Comparison of ENCODE assay signal across 25 cellular contexts in the genomic region with DNA sequence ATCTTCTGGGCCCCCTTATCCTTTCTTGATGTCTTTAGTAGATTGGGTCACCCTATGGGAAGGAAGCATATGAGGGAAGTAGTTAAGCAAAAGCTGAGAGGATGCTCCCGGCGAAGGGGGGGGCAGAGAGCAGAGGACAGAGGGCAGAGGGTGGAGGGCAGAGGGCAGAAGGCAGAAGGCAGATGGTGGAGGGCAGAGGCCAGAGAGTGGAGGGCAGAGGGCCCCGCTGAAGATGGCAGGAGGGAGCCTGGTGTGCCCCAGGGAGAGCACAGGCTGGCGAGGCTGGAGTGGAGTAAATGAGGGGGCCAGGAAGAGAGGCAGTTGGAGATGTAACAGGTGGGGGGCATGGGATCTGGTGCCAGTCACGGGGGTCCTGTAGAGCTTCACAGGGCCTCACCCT. TPM values are rescaled to one million over a fixed set of nuclear protein-coding genes. Genes with fewer than 3 reads are reported as not detected.
A peak's percentile ranks its signal among the peaks of the same experiment; 100 is the strongest.
DNase-seq lines count a peak whose midpoint lies in the region; ATAC-seq, FAIRE-seq and TF ChIP-seq lines count a peak whose summit lies in the region.
"Had no signal": no experiment of that assay in that cellular context is flagged by ENCODE, and none has a peak within 500 bp of the region (broad histone marks: within the 10 kb centered on the region; RNA-seq: fewer than 3 reads in every experiment).

No MANE protein-coding gene starts in this region.

- peaks cover 16% of the 10 kb centered on the region for H3K36me3 ChIP-seq in IMR-90 (ENCODE audit: control insufficient read depth, insufficient read depth, low read length)
- H3K36me3 ChIP-seq in adrenal gland (replicated peaks in 1 of 2): no peaks in the 10 kb centered on the region
- H3K36me3 ChIP-seq: BE2C, HAP-1, SJCRH30 had no signal

- no peak for TF ChIP-seq POLR2A in A549 (IDR thresholded peaks at IDR 0.05; ENCODE audit: low read length)
- no peak for TF ChIP-seq POLR2A in IMR-90 (IDR thresholded peaks at IDR 0.05; ENCODE audit: low read depth, low read length)
- no peak for TF ChIP-seq POLR2A in adrenal gland (IDR thresholded peaks at IDR 0.05)

- peaks cover 11% of the 10 kb centered on the region for H3K36me3 Mint-ChIP-seq in type B pancreatic cell
- H3K36me3 Mint-ChIP-seq: CD4-positive, CD25-positive, alpha-beta regulatory T cell had no signal

- 85% methylated on average over 5 of the region's 5 CpGs for WGBS in A549 (ENCODE audit: missing lambda C conversion rate)
- 75% methylated on average over 2 of the region's 5 CpGs; no CpG with 5 or more reads in 1 of the 2 experiments for WGBS in IMR-90 (ENCODE audit: extremely low coverage in 2 of 2, insufficient read length in 1 of 2), 2 experiments
- 68 to 75% (median 70%) methylated on average over 5 of the region's 5 CpGs for WGBS in adrenal gland, 4 donors

- peak overlapping the region; percentile 29; the same call in 2 of the 3 replicates for H3K4me2 ChIP-seq in A549
- no peak overlapping the region for H3K4me2 ChIP-seq in IMR-90 (ENCODE audit: low read depth, low read length)
- H3K4me2 ChIP-seq: KMS-11, PC-9 had no signal

- FAIRE-seq in A549 (lab: Jason Lieb, UNC): no peak

- H3K9me3 Mint-ChIP-seq in type B pancreatic cell: peaks cover 10% of the 10 kb centered on the region

- no peak overlapping the region for H2BK15ac ChIP-seq in IMR-90 (ENCODE audit: low read depth, low read length)

- H3K27ac ChIP-seq in A549: peak overlapping the region; percentile 97 to 98
- no peak overlapping the region for H3K27ac ChIP-seq in IMR-90 (ENCODE audit: insufficient read depth, low read length)
- H3K27ac ChIP-seq in adrenal gland: no peak overlapping the region
- H3K27ac ChIP-seq: KMS-11, SJCRH30 had no signal

- H3K9me3 ChIP-seq in A549: peaks cover 30% of the 10 kb centered on the region
- peaks cover 9% of the 10 kb centered on the region for H3K9me3 ChIP-seq in IMR-90 (ENCODE audit: control insufficient read depth, insufficient read depth, low read length)
- H3K9me3 ChIP-seq in adrenal gland (replicated peaks in 1 of 3): peaks cover 0 to 7% (median 0%) of the 10 kb centered on the region in 3 donors
- H3K9me3 ChIP-seq: SJCRH30 had no signal

- H3K27ac Mint-ChIP-seq in type B pancreatic cell: peak overlapping the region; percentile 37
- H3K27ac Mint-ChIP-seq: HFFc6 had no signal

- ATAC-seq in A549 (no peak), IMR-90 (ENCODE audit: low read depth) (no peak), omental fat pad (ENCODE audit: low FRiP score) (no peak)
- ATAC-seq: Right ventricle myocardium inferior, SK-N-SH treated with all-trans-retinoic acid at 6 μM for 48 hours had no signal

- POLR2A ChIA-PET in A549 (lab: Yijun Ruan, JAX) (interaction anchor here (1.1 kb wide), 1 partner anchor 19 kb away, joined by 4 read pairs; no protein-coding TSS in a partner anchor), IMR-90 (lab: Charles Lee; ENCODE audit: unreplicated experiment) (no interaction called here)

- H3K4ac ChIP-seq in IMR-90 (ENCODE audit: low read depth, low read length): no peak overlapping the region; the same call in 1 of the 2 replicates

- no peak overlapping the region for H3K23ac ChIP-seq in IMR-90 (ENCODE audit: low read depth, low read length)

- dilution Hi-C loops in IMR-90 (cut with HindIII; ENCODE audit: low sequenced_read_pairs, unreplicated experiment): no loop called here

- no peak overlapping the region for H3K9ac ChIP-seq in IMR-90 (ENCODE audit: low read depth, low read length)
- H3K9ac ChIP-seq: KMS-11 had no signal

- no TSS peak for BruUV-seq in IMR-90 (replicated peaks; lab: Mats Ljungman, UMichigan)

- no peak overlapping the region for H2AK9ac ChIP-seq in IMR-90 (replicated peaks; ENCODE audit: low read depth, low read length, poor library complexity)

- intact Hi-C loops in IMR-90 (cut with micrococcal nuclease): no loop called here
- intact Hi-C loops in adrenal gland (cut with DNase I): no loop called here

- H3K79me1 ChIP-seq in IMR-90 (ENCODE audit: low read depth in 1 of 2, low read length in 2 of 2): peaks cover 25 to 70% of the 10 kb centered on the region in 2 experiments

- H3K9me1 ChIP-seq in IMR-90 (ENCODE audit: insufficient read depth, low read length): peaks cover 6% of the 10 kb centered on the region

- no peak overlapping the region for H4K8ac ChIP-seq in IMR-90 (ENCODE audit: low read depth in 2 of 2, low read length in 2 of 2)

- H3K18ac ChIP-seq in IMR-90 (ENCODE audit: low read depth, low read length): no peak overlapping the region

- TF ChIP-seq CTCF in A549 (IDR thresholded peaks at IDR 0.05): no peak
- TF ChIP-seq CTCF in IMR-90 (conservative IDR thresholded peaks at IDR 0.05; ENCODE audit: low read depth, low read length): no peak
- TF ChIP-seq CTCF in type B pancreatic cell (conservative IDR thresholded peaks at IDR 0.05): no peak
- no peak for TF ChIP-seq CTCF in adrenal gland (IDR thresholded peaks at IDR 0.05)
- TF ChIP-seq CTCF in omental fat pad (IDR thresholded peaks at IDR 0.05): no peak

- H2BK5ac ChIP-seq in IMR-90 (ENCODE audit: low read depth, low read length, poor library complexity, severe bottlenecking): no peak overlapping the region

- H3K56ac ChIP-seq in IMR-90 (ENCODE audit: extremely low read depth, insufficient read depth, low read length): no peak overlapping the region

- H3K4me1 ChIP-seq in A549 (peaks cover 89% of the 10 kb centered on the region), IMR-90 (ENCODE audit: control insufficient read depth, insufficient read depth, low read length) (peaks cover 14% of the 10 kb centered on the region), adrenal gland (replicated peaks in 1 of 2) (no peaks in the 10 kb centered on the region)
- H3K4me1 ChIP-seq: BE2C, HAP-1, SJCRH30 had no signal

- no peak overlapping the region for H2BK20ac ChIP-seq in IMR-90 (ENCODE audit: low read depth, low read length)

- no peak overlapping the region for H2BK120ac ChIP-seq in IMR-90 (ENCODE audit: low read depth, low read length)

- CTCF ChIA-PET in A549 (lab: Yijun Ruan, JAX) (interaction anchor here (1.1 to 2.8 kb wide), 6 partner anchors 11 to 372 kb away, joined by 4 to 14 read pairs (median 6); no protein-coding TSS in a partner anchor), IMR-90 (lab: Yijun Ruan, JAX) (no interaction called here)

- in situ Hi-C loops in IMR-90 (cut with MboI; ENCODE audit: low sequenced_read_pairs): no loop called here

- DNase-seq in A549 (ENCODE audit: low read depth in 1 of 2, low spot score in 1 of 2) (no peak), IMR-90 (no peak), mesenteric fat pad (ENCODE audit: low spot score) (peak; percentile 47), type B pancreatic cell (ENCODE audit: extremely low spot score, unreplicated experiment) (no peak), adrenal gland (no peak), omental fat pad (ENCODE audit: low spot score) (no peak), NCI-H2196 treated with DMSO at 0.1 percent for 48 hours (lab: John Stamatoyannopoulos, UW; ENCODE audit: unreplicated experiment) (no peak)
- DNase-seq: ACHN; BE2C; CD4-positive, CD25-positive, alpha-beta regulatory T cell; GOT3; HFFc6; MM.1S; NCI-H2029; NCI-H446 treated with DMSO at 0.1 percent for 48 hours; NCI-H526; NCI-H82; NK-92 treated with Interleukin-12 subunit alpha and Interleukin-12 subunit beta, amount 100 ng/mL, for 24 hours; PC-9; SJCRH30 had no signal

- H3K4me3 ChIP-seq in A549: no peak overlapping the region
- H3K4me3 ChIP-seq in IMR-90 (ENCODE audit: insufficient read depth, low read depth, low read length): no peak overlapping the region
- H3K4me3 ChIP-seq in adrenal gland: no peak overlapping the region
- H3K4me3 ChIP-seq: HAP-1, PC-9, SJCRH30 had no signal

- TF ChIP-seq EP300 in A549 (IDR thresholded peaks at IDR 0.05): no peak

- peaks cover 26% of the 10 kb centered on the region for H3K27me3 Mint-ChIP-seq in type B pancreatic cell

- H3K4me3 Mint-ChIP-seq in type B pancreatic cell: no peak overlapping the region
- H3K4me3 Mint-ChIP-seq: CD4-positive, CD25-positive, alpha-beta regulatory T cell; HFFc6; IgD-negative memory B cell had no signal

- H3K27me3 ChIP-seq in IMR-90 (ENCODE audit: control insufficient read depth, insufficient read depth, low read length) (no peaks in the 10 kb centered on the region), adrenal gland (peaks cover 9% of the 10 kb centered on the region)

- H3K4me1 Mint-ChIP-seq in type B pancreatic cell (ENCODE audit: unreplicated experiment): peaks cover 16% of the 10 kb centered on the region
- H3K4me1 Mint-ChIP-seq: IgD-negative memory B cell had no signal

- H2AFZ ChIP-seq in IMR-90 (replicated peaks; ENCODE audit: low read length, poor library complexity): no peak overlapping the region
- H2AFZ ChIP-seq: PC-9 had no signal

- peak overlapping the region; percentile 22; the same call in 1 of the 2 replicates for H2AK5ac ChIP-seq in IMR-90 (ENCODE audit: low read depth, low read length)

- H4K91ac ChIP-seq in IMR-90 (ENCODE audit: insufficient read depth, low read depth, low read length): no peak overlapping the region

- TF ChIP-seq RAD21 in A549 (conservative IDR thresholded peaks at IDR 0.05 in 1 of 2, IDR thresholded peaks at IDR 0.05 in 1 of 2): no peak
- TF ChIP-seq RAD21 in IMR-90 (IDR thresholded peaks at IDR 0.05; ENCODE audit: low read length): no peak

- H4K5ac ChIP-seq in IMR-90 (ENCODE audit: low read depth, low read length): no peak overlapping the region

- no peak overlapping the region for H3K14ac ChIP-seq in IMR-90 (replicated peaks; ENCODE audit: low read depth, low read length)

- no peaks in the 10 kb centered on the region for H4K20me1 ChIP-seq in IMR-90 (ENCODE audit: insufficient read depth, low read length)

TF ChIP-seq in A549, 52 proteins besides CTCF, POLR2A, EP300 and RAD21 (continues in another document):
- TF ChIP-seq HEYL (CRISPR knock-in tag; IDR thresholded peaks at IDR 0.05) (no peak), RNF2 (IDR thresholded peaks at IDR 0.05; ENCODE audit: borderline replicate concordance, low read depth) (no peak)

RNA-seq across cellular contexts. Expression of a gene that starts 7.0 kb away (rescaled TPM):
- polyA plus RNA-seq in A549 (2011; rRNA removed) (350 and 419 TPM in 2 replicates), A549 (2017; fragmentation: RNase III; extraction: RNeasy Plus Mini Kit Qiagen cat#74134 plus additional on column Dnase treatment) (184 to 219 TPM (median 218 TPM) in 3 replicates), IMR-90 (2012; rRNA removed) (21.6 and 23.7 TPM in 2 replicates), adrenal gland (1 to 10 TPM in 2 of 3 donors, under 1 TPM in 1; 0.57 to 3.6 (median 3.0) TPM)
- polyA plus RNA-seq in A549 (2012; cell fraction: cytosol; rRNA removed): 231 and 238 TPM in 2 replicates
- 1,019 and 1,045 TPM in 2 replicates for polyA plus RNA-seq in A549 (2012; cell fraction: nucleus; rRNA removed)
- 288 and 355 TPM in 2 replicates for polyA minus RNA-seq in A549 (2011; rRNA and poly(A)+ RNA removed)
- total RNA-seq in IMR-90 (2012; rRNA removed) (13.8 and 13.9 TPM in 2 replicates), mesenteric fat pad (7.3 TPM), type B pancreatic cell (ENCODE audit: low replicate concordance) (14.8 and 16.7 TPM in 2 replicates), adrenal gland (1 to 10 TPM in 3 of 8 donors, under 1 TPM in 4, not detected in 1; 0.12 to 1.9 (median 0.84) TPM), omental fat pad (10 to 100 TPM in 1 of 4 donors, 1 to 10 TPM in 3; 3.8 to 23.6 (median 6.4) TPM)
- 12.9 and 20.1 TPM in 2 replicates for polyA plus RNA-seq in IMR-90 (2012; cell fraction: cytosol; rRNA removed)
- 50.9 and 66.0 TPM in 2 replicates for polyA plus RNA-seq in IMR-90 (2012; cell fraction: nucleus; rRNA removed; ENCODE audit: low replicate concordance)
- polyA plus RNA-seq: CD4-positive, CD25-positive, alpha-beta regulatory T cell; IgD-negative memory B cell had no signal

Comparison
In these comparisons a context has a peak if more than half of its experiments do, and no peak if none do; other contexts are left out.
1. H3K27ac ChIP-seq: peak in A549 (2 of 2); none in IMR-90 (single experiment) and adrenal gland (0 of 5).